In genomic region chr7:151631968-151632749, GRCh38 we compare ENCODE assay signal across 1 cellular context.
TF ChIP-seq lines count a peak whose summit lies in the region.

No MANE protein-coding gene starts in this region.

TF ChIP-seq in GM23338, 12 proteins besides CTCF, POLR2A, EP300 and RAD21 (continued from another document):
- TF ChIP-seq ZNF462 (CRISPR knock-in tag; IDR thresholded peaks at IDR 0.05), result no peak
